10 cellular contexts compared by ENCODE assay signal in genomic region chr15:29101491-29101890, GRCh38.
"Had no signal": no experiment of that assay in that cellular context is flagged by ENCODE, and none has a peak within 500 bp of the region (broad histone marks: within the 10 kb centered on the region; RNA-seq: fewer than 3 reads in every experiment).

No MANE protein-coding gene starts in this region.

- H3K36me3 ChIP-seq: brain microvascular endothelial cell had no signal

- DNase-seq: NCI-H1105, NCI-H1417 treated with DMSO at 0.1 percent for 48 hours, NCI-H187 treated with DMSO at 0.1 percent for 48 hours, NCI-H446 treated with DMSO at 0.1 percent for 48 hours, SIG-M5 had no signal

- H3K27ac ChIP-seq: brain microvascular endothelial cell, VCaP had no signal

- H3K4me3 Mint-ChIP-seq: activated CD4-positive, alpha-beta memory T cell treated with anti-CD3 and anti-CD28 coated beads, Interleukin-2, amount 10 ng/mL, durations not matched to agents 7 days and 5 days; activated CD8-positive, alpha-beta memory T cell treated with anti-CD3 and anti-CD28 coated beads, Interleukin-2, amount 10 ng/mL, durations not matched to agents 7 days and 5 days; activated naive CD8-positive, alpha-beta T cell treated with anti-CD3 and anti-CD28 coated beads for 36 hours had no signal

- H3K9me3 Mint-ChIP-seq: activated CD4-positive, alpha-beta memory T cell treated with anti-CD3 and anti-CD28 coated beads, Interleukin-2, amount 10 ng/mL, durations not matched to agents 7 days and 5 days; activated naive CD8-positive, alpha-beta T cell treated with anti-CD3 and anti-CD28 coated beads for 36 hours had no signal

- H3K27me3 ChIP-seq: brain microvascular endothelial cell had no signal

- H3K4me1 Mint-ChIP-seq: activated CD4-positive, alpha-beta memory T cell treated with anti-CD3 and anti-CD28 coated beads, Interleukin-2, amount 10 ng/mL, durations not matched to agents 7 days and 5 days; activated naive CD8-positive, alpha-beta T cell treated with anti-CD3 and anti-CD28 coated beads for 36 hours had no signal

- H3K36me3 Mint-ChIP-seq: activated CD8-positive, alpha-beta memory T cell treated with anti-CD3 and anti-CD28 coated beads, Interleukin-2, amount 10 ng/mL, durations not matched to agents 7 days and 5 days had no signal

- H3K27ac Mint-ChIP-seq: activated CD4-positive, alpha-beta memory T cell treated with anti-CD3 and anti-CD28 coated beads, Interleukin-2, amount 10 ng/mL, durations not matched to agents 7 days and 5 days; activated CD8-positive, alpha-beta memory T cell treated with anti-CD3 and anti-CD28 coated beads, Interleukin-2, amount 10 ng/mL, durations not matched to agents 7 days and 5 days; activated naive CD8-positive, alpha-beta T cell treated with anti-CD3 and anti-CD28 coated beads for 36 hours had no signal

- H3K27me3 Mint-ChIP-seq: activated CD4-positive, alpha-beta memory T cell treated with anti-CD3 and anti-CD28 coated beads, Interleukin-2, amount 10 ng/mL, durations not matched to agents 7 days and 5 days; activated CD8-positive, alpha-beta memory T cell treated with anti-CD3 and anti-CD28 coated beads, Interleukin-2, amount 10 ng/mL, durations not matched to agents 7 days and 5 days; activated naive CD8-positive, alpha-beta T cell treated with anti-CD3 and anti-CD28 coated beads for 36 hours had no signal
